ENCODE assay signal across 8 cellular contexts in genomic region chr11:58578635-58579191, GRCh38. TPM values are rescaled to one million over a fixed set of nuclear protein-coding genes. Genes with fewer than 3 reads are reported as not detected.
A peak's percentile ranks its signal among the peaks of the same experiment; 100 is the strongest.
DNase-seq lines count a peak whose midpoint lies in the region; ATAC-seq and TF ChIP-seq lines count a peak whose summit lies in the region.

Gene ZFP91, plus strand, starts transcription at chr11:58579063. Its CDS starts 219 bp downstream, at chr11:58579282.

- H3K4me3 ChIP-seq in OCI-LY3 (ENCODE audit: low read length): peak within 1 kb of the TSS; percentile 85

- H3K27me3 ChIP-seq in OCI-LY3 (ENCODE audit: low read depth, low read length): no peaks in the 10 kb centered on the region

- TF ChIP-seq CTCF in OCI-LY3 (IDR thresholded peaks at IDR 0.05; ENCODE audit: low read depth, low read length): no peak

- no peaks in the 10 kb centered on the region for H3K9me3 ChIP-seq in OCI-LY3 (ENCODE audit: insufficient read depth, low read length)

- peaks cover 59% of the 10 kb centered on the region for H3K4me1 ChIP-seq in OCI-LY3 (ENCODE audit: low read length)

- peaks cover 41% of the 10 kb centered on the region for H4K20me1 ChIP-seq in OCI-LY3 (ENCODE audit: insufficient read depth, low read length)

- peaks cover 76% of the 10 kb centered on the region for H3K79me2 ChIP-seq in OCI-LY3 (ENCODE audit: low read length)

- H2AFZ ChIP-seq in OCI-LY3 (ENCODE audit: low read depth, low read length): peak within 1 kb of the TSS; percentile 62

- in situ Hi-C loops in endometrial microvascular endothelial cells (cut with HindIII; ENCODE audit: inconsistent ontology term, low pct_unique_long_range_greater_than_20kb, low sequenced_read_pairs): no loop called here

- DNase-seq in COLO829 (ENCODE audit: low spot score) (peak; percentile 67), HuH-7 (ENCODE audit: low spot score) (peak; percentile 78), mesenteric fat pad (ENCODE audit: low spot score) (peak; percentile 98)
- DNase-seq in activated CD8-positive, alpha-beta memory T cell treated with anti-CD3 and anti-CD28 coated beads, Interleukin-2, amount 50 U/mL, for 4 hours: peak; percentile 97
- peak; percentile 91 for DNase-seq in stimulated activated CD8-positive, alpha-beta memory T cell treated with anti-CD3 and anti-CD28 coated beads, Interleukin-15, amount 100 ng/mL, for 1 hour (ENCODE audit: low read depth)

- H3K9ac ChIP-seq in OCI-LY3 (ENCODE audit: low read length): peak within 1 kb of the TSS; percentile 98

- H3K27ac ChIP-seq in OCI-LY3 (ENCODE audit: low read length): peak within 1 kb of the TSS; percentile 94

- peak within 1 kb of the TSS; percentile 92 for H3K4me2 ChIP-seq in OCI-LY3 (ENCODE audit: low read length)

- H3K36me3 ChIP-seq in OCI-LY3 (replicated peaks; ENCODE audit: low read depth, low read length): peaks cover 9% of the 10 kb centered on the region

- peak; percentile 35 for ATAC-seq in GM21423 (IDR thresholded peaks at IDR 0.05; ENCODE audit: unreplicated experiment)

RNA-seq across cellular contexts. Expression of gene ZFP91, which starts in this region (rescaled TPM):
- 47.2 TPM for total RNA-seq in endometrial microvascular endothelial cells (ENCODE audit: inconsistent ontology term)
- 58.7 TPM for total RNA-seq in mesenteric fat pad

Comparison
In these comparisons a context has a peak if more than half of its experiments do, and no peak if none do; other contexts are left out.
1. Peak in every context shown above with its lines: DNase-seq, ATAC-seq, H3K4me3 ChIP-seq and H3K27ac ChIP-seq.